8 cellular contexts compared by ENCODE assay signal in the genomic region with DNA sequence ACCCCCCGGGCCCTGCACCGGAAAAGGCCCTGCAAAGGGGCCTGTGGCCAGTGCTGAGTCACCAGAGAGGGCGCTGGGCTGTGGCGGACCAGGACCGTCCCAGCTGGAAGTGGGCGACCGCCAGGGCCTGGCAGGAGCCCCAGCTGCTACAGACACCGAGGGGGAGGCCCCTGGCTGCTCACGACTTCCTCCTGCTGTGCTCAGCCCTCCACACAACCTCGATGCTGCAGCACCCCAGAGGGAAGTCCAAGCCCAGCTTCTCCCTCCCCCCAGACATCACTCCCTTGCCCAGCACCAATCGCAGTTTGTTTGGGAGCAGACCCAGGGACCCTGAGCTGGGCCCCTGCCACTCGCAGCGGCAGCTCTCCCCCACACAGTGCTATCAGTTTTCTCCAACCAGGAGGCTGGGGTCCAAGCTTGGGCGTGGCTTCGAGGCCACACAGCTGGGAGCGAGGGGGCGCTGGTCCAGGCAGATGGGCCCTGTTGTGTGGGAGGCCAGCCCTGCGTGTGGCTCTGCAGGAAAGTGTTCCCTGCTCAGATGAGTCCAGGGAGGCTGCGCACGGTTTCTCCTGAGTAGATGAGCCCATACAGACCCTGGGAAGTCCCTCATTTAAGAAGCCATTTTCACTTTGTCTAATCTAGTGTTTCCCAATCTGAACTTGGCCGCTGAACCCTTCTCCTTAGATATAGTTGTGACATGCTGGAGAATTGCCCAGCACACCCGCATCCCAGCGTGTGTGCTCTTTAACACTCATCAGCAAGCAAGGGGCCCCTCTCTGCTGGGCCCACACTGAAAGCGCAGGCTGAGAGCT. TPM values are rescaled to one million over a fixed set of nuclear protein-coding genes. Genes with fewer than 3 reads are reported as not detected.
DNase-seq lines count a peak whose midpoint lies in the region; ATAC-seq and TF ChIP-seq lines count a peak whose summit lies in the region.

No MANE protein-coding gene starts in this region.

- peaks cover 51 to 65% (median 53%) of the 10 kb centered on the region in 4 donors for H3K4me1 ChIP-seq in transverse colon

- peak overlapping the region; percentile 83 to 93 (median 88) for H3K27ac ChIP-seq in transverse colon

- no peak for TF ChIP-seq POLR2A in transverse colon (IDR thresholded peaks at IDR 0.05)

- no peak overlapping the region for H3K4me3 ChIP-seq in fibroblast of villous mesenchyme (ENCODE audit: low read depth, low read length)
- peak overlapping the region in 1 of 4 donors; percentile 18 for H3K4me3 ChIP-seq in transverse colon

- TF ChIP-seq CTCF in fibroblast of villous mesenchyme (IDR thresholded peaks at IDR 0.05; ENCODE audit: insufficient read depth, low read depth, low read length) (peak; percentile 23), nephron progenitor cell (IDR thresholded peaks at IDR 0.05) (no peak), transverse colon (IDR thresholded peaks at IDR 0.05) (peak in 1 of 5 experiments; percentile 10)

- peak overlapping the region; percentile 93 for H3K27ac Mint-ChIP-seq in activated CD4-positive, alpha-beta T cell treated with anti-CD3 and anti-CD28 coated beads for 36 hours
- H3K27ac Mint-ChIP-seq in nephron progenitor cell, result peak overlapping the region; percentile 96

- no peaks in the 10 kb centered on the region for H3K27me3 Mint-ChIP-seq in activated CD4-positive, alpha-beta T cell treated with anti-CD3 and anti-CD28 coated beads for 36 hours
- no peaks in the 10 kb centered on the region for H3K27me3 Mint-ChIP-seq in nephron progenitor cell (ENCODE audit: low read depth, poor library complexity)

- H3K27me3 ChIP-seq in transverse colon, result no peaks in the 10 kb centered on the region

- H3K9me3 Mint-ChIP-seq in activated CD4-positive, alpha-beta T cell treated with anti-CD3 and anti-CD28 coated beads for 36 hours (ENCODE audit: low read depth), result no peaks in the 10 kb centered on the region
- no peaks in the 10 kb centered on the region for H3K9me3 Mint-ChIP-seq in nephron progenitor cell

- ATAC-seq in activated CD4-positive, alpha-beta T cell treated with anti-CD3 and anti-CD28 coated beads for 36 hours, result peak; percentile 70
- ATAC-seq in HG02759 (IDR thresholded peaks at IDR 0.05; ENCODE audit: unreplicated experiment), result peak; percentile 58

- H3K4me1 Mint-ChIP-seq in activated CD4-positive, alpha-beta T cell treated with anti-CD3 and anti-CD28 coated beads for 36 hours, result peaks cover 56% of the 10 kb centered on the region
- H3K4me1 Mint-ChIP-seq in nephron progenitor cell, result peaks cover 72% of the 10 kb centered on the region

- 29% methylated on average over 23 of the region's 24 CpGs; no CpG with 5 or more reads in 1 of the 2 donors for WGBS in transverse colon (ENCODE audit: low coverage in 1 of 2), 2 donors

- DNase-seq in activated CD4-positive, alpha-beta T cell treated with anti-CD3 and anti-CD28 coated beads for 36 hours, result peak; percentile 86
- no peak for DNase-seq in activated CD4-positive, alpha-beta T cell treated with anti-CD3 and anti-CD28 coated beads for 1 hour
- peak; percentile 58 for DNase-seq in NCI-H2171 treated with DMSO at 0.1 percent for 48 hours (lab: John Stamatoyannopoulos, UW)
- DNase-seq in activated T-cell treated with anti-CD3 and anti-CD28 coated beads, Interleukin-2, amount 50 U/mL, for 48 hours, result peak; percentile 75 to 83
- DNase-seq in fibroblast of villous mesenchyme (ENCODE audit: low read depth), result peak; percentile 90
- DNase-seq in nephron progenitor cell, result peak; percentile 85
- DNase-seq in transverse colon, result peak; percentile 84

- H3K4me3 Mint-ChIP-seq in activated CD4-positive, alpha-beta T cell treated with anti-CD3 and anti-CD28 coated beads for 36 hours, result peak overlapping the region; percentile 58
- H3K4me3 Mint-ChIP-seq in nephron progenitor cell, result peak overlapping the region; percentile 54

- H3K36me3 ChIP-seq in transverse colon, result no peaks in the 10 kb centered on the region

- no peaks in the 10 kb centered on the region for H3K9me3 ChIP-seq in transverse colon

- in situ Hi-C loops in transverse colon (cut with MboI; ENCODE audit: low pct_ligation_motif_present in 1 of 4, low pct_unique_long_range_greater_than_20kb in 1 of 4, low sequenced_read_pairs in 3 of 4), result no loop called here

- POLR2A ChIA-PET in activated CD4-positive, alpha-beta T cell treated with anti-CD3 and anti-CD28 coated beads for 36 hours (lab: Charles Lee), result interaction anchor here (0.7 to 1.8 kb wide), 5 partner anchors 24 to 890 kb away, joined by 3 to 7 read pairs (median 3); partner anchors contain the start of genes GGA1, LGALS1 and PDXP

- CTCF ChIA-PET in activated CD4-positive, alpha-beta T cell treated with anti-CD3 and anti-CD28 coated beads for 36 hours (lab: Charles Lee), result interaction anchor here (0.6 to 5.5 kb wide), 20 partner anchors 7 to 361 kb away, joined by 3 to 66 read pairs (median 5); partner anchors contain the start of genes GGA1, LGALS1 and NOL12

- intact Hi-C loops in activated CD4-positive, alpha-beta T cell treated with anti-CD3 and anti-CD28 coated beads for 36 hours (cut with DNase I, micrococcal nuclease), result loop anchor here (1.0 to 2.0 kb wide), 2 partner anchors 25 to 26 kb away; partner anchors contain the start of gene GGA1 (in 2 of the 2)
- intact Hi-C loops in transverse colon (cut with DNase I; ENCODE audit: low total_unique reads), result no loop called here

- no peak for TF ChIP-seq EP300 in transverse colon (IDR thresholded peaks at IDR 0.05; ENCODE audit: low read depth)

- peaks cover 9% of the 10 kb centered on the region for H3K36me3 Mint-ChIP-seq in activated CD4-positive, alpha-beta T cell treated with anti-CD3 and anti-CD28 coated beads for 36 hours (ENCODE audit: low read depth)
- H3K36me3 Mint-ChIP-seq in nephron progenitor cell (ENCODE audit: low read depth), result no peaks in the 10 kb centered on the region

RNA-seq across cellular contexts. Expression of gene SH3BP1, which starts 5.6 kb away (rescaled TPM):
- total RNA-seq in activated CD4-positive, alpha-beta T cell treated with anti-CD3 and anti-CD28 coated beads for 36 hours, result 10 to 100 TPM; 86.5 to 98.2 TPM
- total RNA-seq in fibroblast of villous mesenchyme (9.0 and 11.2 TPM in 2 replicates), transverse colon (100 to 1,000 TPM in 2 of 4 donors, 10 to 100 TPM in 2; 53.1 to 158 (median 84.7) TPM)

RNA-seq across cellular contexts. Expression of gene PDXP, which starts 24.6 kb away (rescaled TPM):
- 10 to 100 TPM; 35.8 to 37.8 TPM for total RNA-seq in activated CD4-positive, alpha-beta T cell treated with anti-CD3 and anti-CD28 coated beads for 36 hours
- 9.0 and 9.9 TPM in 2 replicates for total RNA-seq in fibroblast of villous mesenchyme
- total RNA-seq in transverse colon, result 100 to 1,000 TPM in 1 of 4 donors, 10 to 100 TPM in 3; 28.9 to 126 (median 50.7) TPM

RNA-seq across cellular contexts. Expression of gene GGA1, which starts 25.3 kb away (rescaled TPM):
- 10 to 100 TPM; 55.4 to 66.6 TPM for total RNA-seq in activated CD4-positive, alpha-beta T cell treated with anti-CD3 and anti-CD28 coated beads for 36 hours
- total RNA-seq in fibroblast of villous mesenchyme, result 33.2 and 39.0 TPM in 2 replicates
- 100 to 1,000 TPM in 1 of 4 donors, 10 to 100 TPM in 3; 60.1 to 142 (median 73.8) TPM for total RNA-seq in transverse colon

RNA-seq across cellular contexts. Expression of gene LGALS1, which starts 41.5 kb away (rescaled TPM):
- total RNA-seq in activated CD4-positive, alpha-beta T cell treated with anti-CD3 and anti-CD28 coated beads for 36 hours, result 100 to 1,000 TPM; 522 to 663 TPM
- 3,707 and 5,728 TPM in 2 replicates for total RNA-seq in fibroblast of villous mesenchyme
- 100 to 1,000 TPM; 196 to 558 (median 224) TPM for total RNA-seq in transverse colon

RNA-seq across cellular contexts. Expression of gene NOL12, which starts 52.2 kb away (rescaled TPM):
- total RNA-seq in activated CD4-positive, alpha-beta T cell treated with anti-CD3 and anti-CD28 coated beads for 36 hours, result 10 to 100 TPM; 37.1 to 42.3 TPM
- 7.3 and 10.3 TPM in 2 replicates for total RNA-seq in fibroblast of villous mesenchyme
- total RNA-seq in transverse colon, result 100 to 1,000 TPM in 1 of 4 donors, 10 to 100 TPM in 3; 44.1 to 143 (median 57.2) TPM
